28 cellular contexts compared by ENCODE assay signal in the genomic region with DNA sequence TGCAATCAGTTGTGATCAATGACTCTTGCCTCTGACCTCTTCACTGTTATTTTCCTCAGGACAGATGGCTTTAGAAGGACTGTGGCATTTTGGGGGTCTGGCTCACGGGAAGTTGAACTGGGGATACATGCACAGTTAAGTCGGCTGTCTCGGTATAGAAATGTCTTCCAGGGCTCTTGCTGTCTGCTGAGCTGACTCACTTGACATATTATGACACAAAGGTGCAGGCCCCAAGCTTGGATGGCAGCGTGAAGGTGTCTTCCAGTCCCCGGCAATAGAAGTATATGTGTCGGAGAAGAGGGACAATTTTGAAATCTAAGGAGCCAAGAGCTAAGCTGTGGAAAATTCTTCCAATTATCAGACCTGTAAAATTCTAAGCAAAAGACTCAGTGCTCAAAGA. TPM values are rescaled to one million over a fixed set of nuclear protein-coding genes. Genes with fewer than 3 reads are reported as not detected.
"Had no signal": no experiment of that assay in that cellular context is flagged by ENCODE, and none has a peak within 500 bp of the region (broad histone marks: within the 10 kb centered on the region; RNA-seq: fewer than 3 reads in every experiment).

No MANE protein-coding gene starts in this region.

- H3K4me3 ChIP-seq: colonic mucosa, esophagus muscularis mucosa, gastroesophageal sphincter, heart right ventricle, left lung, stomach, thyroid gland had no signal

- H3K36me3 ChIP-seq: colonic mucosa, esophagus muscularis mucosa, gastroesophageal sphincter, heart right ventricle, left lung, stomach, thyroid gland had no signal

- H3K4me1 Mint-ChIP-seq: naive thymus-derived CD8-positive, alpha-beta T cell; stimulated activated effector memory CD8-positive, alpha-beta T cell treated with anti-CD3 and anti-CD28 coated beads, Interleukin-12 subunit alpha, Interleukin-12 subunit beta, amount 100 ng/mL, for 72 hours had no signal

- H3K27me3 Mint-ChIP-seq: type B pancreatic cell had no signal

- H3K9me3 ChIP-seq: colonic mucosa, esophagus muscularis mucosa, gastroesophageal sphincter, heart right ventricle, left lung, stomach, thyroid gland had no signal

- H3K4me3 Mint-ChIP-seq: naive thymus-derived CD8-positive, alpha-beta T cell; neural crest cell; stimulated activated effector memory CD8-positive, alpha-beta T cell treated with anti-CD3 and anti-CD28 coated beads, Interleukin-12 subunit alpha, Interleukin-12 subunit beta, amount 100 ng/mL, for 72 hours; type B pancreatic cell had no signal

- H3K79me2 ChIP-seq: parathyroid adenoma had no signal

- H3K27ac ChIP-seq: colonic mucosa, esophagus muscularis mucosa, foreskin keratinocyte, gastroesophageal sphincter, heart right ventricle, left lung, parathyroid adenoma, stomach, thyroid gland had no signal

- DNase-seq: colonic mucosa; dermis blood vessel endothelial cell; effector memory CD4-positive, alpha-beta T cell; foreskin keratinocyte; heart right ventricle; hippocampal formation; left cardiac atrium; left lung; mesendoderm; naive thymus-derived CD8-positive, alpha-beta T cell; stimulated activated CD4-positive, alpha-beta T cell treated with anti-CD3 and anti-CD28 coated beads, Interleukin-2, amount 100 ng/mL, for 24 hours; stimulated activated CD4-positive, alpha-beta T cell treated with anti-CD3 and anti-CD28 coated beads, Interleukin-4, amount 100 ng/mL, for 24 hours; stimulated activated naive CD4-positive, alpha-beta T cell treated with Interleukin-2 at 50 U/mL for 16 hours; stomach; thyroid gland had no signal

- H3K9ac ChIP-seq: parathyroid adenoma had no signal

- H3K4me1 ChIP-seq: colonic mucosa, left lung, parathyroid adenoma, thyroid gland had no signal

- H2AFZ ChIP-seq: parathyroid adenoma had no signal

- H3K27ac Mint-ChIP-seq: naive thymus-derived CD8-positive, alpha-beta T cell; progenitor cell of endocrine pancreas; stimulated activated effector memory CD8-positive, alpha-beta T cell treated with anti-CD3 and anti-CD28 coated beads, Interleukin-12 subunit alpha, Interleukin-12 subunit beta, amount 100 ng/mL, for 72 hours; type B pancreatic cell had no signal

- H3K36me3 Mint-ChIP-seq: naive thymus-derived CD8-positive, alpha-beta T cell; stimulated activated effector memory CD8-positive, alpha-beta T cell treated with anti-CD3 and anti-CD28 coated beads, Interleukin-12 subunit alpha, Interleukin-12 subunit beta, amount 100 ng/mL, for 72 hours; type B pancreatic cell had no signal

- H3K9me3 Mint-ChIP-seq: naive thymus-derived CD8-positive, alpha-beta T cell; neural crest cell; stimulated activated effector memory CD8-positive, alpha-beta T cell treated with anti-CD3 and anti-CD28 coated beads, Interleukin-12 subunit alpha, Interleukin-12 subunit beta, amount 100 ng/mL, for 72 hours; type B pancreatic cell had no signal

- H3K27me3 ChIP-seq: colonic mucosa, esophagus muscularis mucosa, foreskin keratinocyte, gastroesophageal sphincter, left lung, stomach, thyroid gland had no signal

RNA-seq across cellular contexts. Expression of gene ARSI, which starts 9.8 kb away (rescaled TPM):
- total RNA-seq: lung microvascular endothelial cell; naive thymus-derived CD8-positive, alpha-beta T cell; progenitor cell of endocrine pancreas had no signal
- polyA plus RNA-seq: naive thymus-derived CD8-positive, alpha-beta T cell had no signal

RNA-seq across cellular contexts. Expression of gene CAMK2A, which starts 22.9 kb away (rescaled TPM):
- total RNA-seq: chondrocyte; dermis blood vessel endothelial cell; endothelial cell of umbilical vein; epithelial cell of proximal tubule; kidney epithelial cell; lung microvascular endothelial cell; naive thymus-derived CD8-positive, alpha-beta T cell; progenitor cell of endocrine pancreas; subcutaneous adipose tissue; thyroid gland had no signal
- polyA plus RNA-seq: endothelial cell of umbilical vein; foreskin keratinocyte; naive thymus-derived CD8-positive, alpha-beta T cell had no signal
